Comparison of ENCODE assay signal across 14 cellular contexts in the genomic region with DNA sequence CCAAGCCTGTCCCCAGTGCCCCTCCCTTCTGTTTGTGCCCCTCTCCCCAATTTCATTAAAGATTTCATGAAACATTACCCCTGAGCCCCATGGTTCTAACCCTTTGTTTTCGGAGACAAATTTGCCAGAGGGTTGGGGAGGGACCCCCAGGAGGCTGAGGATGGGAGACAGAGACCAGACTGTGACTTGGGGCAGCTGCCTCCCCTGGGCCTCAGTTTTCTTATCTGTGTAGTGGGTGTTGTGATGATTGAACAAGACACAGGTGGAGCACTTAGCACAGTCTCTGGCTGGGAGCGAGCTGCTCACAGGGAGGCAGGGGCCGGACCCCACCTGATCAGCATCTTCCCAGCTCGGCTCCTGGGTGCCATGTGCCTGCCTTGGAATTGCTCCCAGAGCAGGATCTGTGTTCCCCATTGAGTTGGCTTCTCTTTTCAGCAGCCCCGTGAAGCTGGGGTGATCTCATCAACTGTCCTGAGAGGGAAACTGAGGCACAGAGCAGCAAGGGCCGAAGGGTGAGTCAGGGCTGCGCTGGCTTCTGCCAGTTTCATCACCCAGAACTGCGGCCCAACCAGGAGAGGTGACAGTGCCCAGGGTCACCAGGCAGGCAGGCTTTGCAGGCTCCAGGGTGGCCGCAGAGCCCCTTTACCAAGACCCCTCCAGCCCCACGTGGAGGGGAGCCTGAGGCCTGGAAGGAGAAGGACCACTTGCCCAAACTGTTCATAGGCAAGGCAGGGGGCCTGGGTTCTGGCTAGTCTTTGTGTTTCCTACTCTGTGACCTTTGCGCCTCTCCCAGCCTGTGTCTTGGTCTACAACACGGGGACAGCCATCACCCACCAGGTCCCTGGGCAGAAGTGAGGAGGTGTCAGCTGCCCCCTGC. TPM values are rescaled to one million over a fixed set of nuclear protein-coding genes. Genes with fewer than 3 reads are reported as not detected.
DNase-seq lines count a peak whose midpoint lies in the region; ATAC-seq, FAIRE-seq and TF ChIP-seq lines count a peak whose summit lies in the region.
"Had no signal": no experiment of that assay in that cellular context is flagged by ENCODE, and none has a peak within 500 bp of the region (broad histone marks: within the 10 kb centered on the region; RNA-seq: fewer than 3 reads in every experiment).

No MANE protein-coding gene starts in this region.

- intact Hi-C loops in Calu3 (cut with micrococcal nuclease; ENCODE audit: unreplicated experiment) (no loop called here), K562 (cut with micrococcal nuclease) (no loop called here), mucosa of descending colon (cut with DNase I, micrococcal nuclease) (no loop called here)

- peak overlapping the region; percentile 43 for H2BK12ac ChIP-seq in neuronal stem cell (ENCODE audit: low read length)

- H3K4me3 ChIP-seq in K562 (no peak overlapping the region), neuronal stem cell (ENCODE audit: low read length in 2 of 2) (no peak overlapping the region), mucosa of descending colon (no peak overlapping the region)
- H3K4me3 ChIP-seq: BLaER1 treated with 17β-estradiol and CSF1 and Interleukin-3, amounts not matched to agents 10 nM and 100 nM; GM23338; MG63 had no signal

- DNase-seq in activated T-cell treated with anti-CD3 and anti-CD28 coated beads, Interleukin-2, amount 50 U/mL, for 24 hours: no peak
- no peak for DNase-seq in activated T-cell treated with anti-CD3 and anti-CD28 coated beads for 4 hours
- DNase-seq in Calu3: no peak
- DNase-seq in K562 (ENCODE audit: extremely low read depth in 1 of 4, low spot score in 3 of 4): no peak
- no peak for DNase-seq in neuronal stem cell (ENCODE audit: low spot score)
- DNase-seq in mucosa of descending colon: no peak
- DNase-seq in glutamatergic neuron: no peak
- DNase-seq in activated effector memory CD4-positive, alpha-beta T cell treated with anti-CD3 and anti-CD28 coated beads, Interleukin-2, amount 50 U/mL, for 16 hours: no peak
- DNase-seq: NCI-H1105, NCI-H1694 treated with DMSO at 0.1 percent for 48 hours had no signal

- no peak overlapping the region for H2BK5ac ChIP-seq in neuronal stem cell (ENCODE audit: low read length)

- no peak overlapping the region for H3K18ac ChIP-seq in neuronal stem cell (ENCODE audit: low read length)

- TF ChIP-seq CTCF in Calu3 (IDR thresholded peaks at IDR 0.05; ENCODE audit: unreplicated experiment) (no peak), K562 (IDR thresholded peaks at IDR 0.05 in 2 of 3, conservative IDR thresholded peaks at IDR 0.05 in 1 of 3; ENCODE audit: insufficient read depth in 2 of 3, low read depth in 1 of 3, low read length in 3 of 3) (no peak), mucosa of descending colon (IDR thresholded peaks at IDR 0.05) (no peak), glutamatergic neuron (IDR thresholded peaks at IDR 0.05; ENCODE audit: partially characterized antibody, unreplicated experiment) (no peak)

- H3K27me3 Mint-ChIP-seq in activated T-cell treated with anti-CD3 and anti-CD28 coated beads, Interleukin-2, amount 50 U/mL, for 24 hours: no peaks in the 10 kb centered on the region
- H3K27me3 Mint-ChIP-seq in Calu3 (ENCODE audit: unreplicated experiment) (no peaks in the 10 kb centered on the region), glutamatergic neuron (ENCODE audit: unreplicated experiment) (peaks cover 5% of the 10 kb centered on the region)

- H3K9ac ChIP-seq in K562 (ENCODE audit: insufficient read depth in 1 of 2, low read depth in 2 of 2, low read length in 2 of 2) (no peak overlapping the region), neuronal stem cell (ENCODE audit: low read depth, low read length, poor library complexity) (no peak overlapping the region)
- H3K9ac ChIP-seq: KMS-11 had no signal

- H3K9me1 ChIP-seq in K562 (ENCODE audit: control insufficient read depth, insufficient read depth, low read length): peaks cover 2% of the 10 kb centered on the region

- WGBS in K562 (ENCODE audit: insufficient coverage, low coverage, missing lambda C conversion rate): 93% methylated on average over 11 of the region's 12 CpGs
- WGBS in neuronal stem cell (ENCODE audit: extremely low coverage in 2 of 2, insufficient read length in 2 of 2, insufficient replicate concordance in 1 of 2), 2 donors: no CpG with 5 or more reads among the region's 12 CpGs

- peak overlapping the region; percentile 59 for H3K27ac Mint-ChIP-seq in activated T-cell treated with anti-CD3 and anti-CD28 coated beads, Interleukin-2, amount 50 U/mL, for 24 hours
- H3K27ac Mint-ChIP-seq in Calu3 (ENCODE audit: unreplicated experiment): peak overlapping the region; percentile 42
- no peak overlapping the region for H3K27ac Mint-ChIP-seq in glutamatergic neuron (ENCODE audit: unreplicated experiment)

- H3K27ac ChIP-seq in K562 (ENCODE audit: extremely low read depth, low read depth, low read length): no peak overlapping the region
- no peak overlapping the region for H3K27ac ChIP-seq in neuronal stem cell (replicated peaks; ENCODE audit: low read length)
- H3K27ac ChIP-seq: BLaER1 treated with 17β-estradiol and CSF1 and Interleukin-3, amounts not matched to agents 10 nM and 100 nM; KMS-11 had no signal

- H3K23ac ChIP-seq in neuronal stem cell (ENCODE audit: low read depth, low read length, poor library complexity): no peak overlapping the region

- no peak overlapping the region for H3K14ac ChIP-seq in neuronal stem cell (ENCODE audit: low read length)

- H3K36me3 ChIP-seq in K562 (ENCODE audit: control insufficient read depth, insufficient read depth, low read length) (peaks cover 91% of the 10 kb centered on the region; the same call in 2 of the 3 replicates), neuronal stem cell (replicated peaks in 1 of 2; ENCODE audit: control insufficient read depth in 2 of 2, insufficient read depth in 2 of 2, low read length in 2 of 2) (peaks cover 70 to 95% of the 10 kb centered on the region in 2 donors), mucosa of descending colon (ENCODE audit: low read depth) (peaks cover 9% of the 10 kb centered on the region)

- POLR2A ChIA-PET in K562 (lab: Yijun Ruan, JAX): interaction anchor here (0.6 to 4.8 kb wide), 5 partner anchors 7 to 203 kb away, joined by 3 to 28 read pairs (median 3); a partner anchor contains a TSS

- FAIRE-seq in K562 (lab: Jason Lieb, UNC): no peak

- no peak overlapping the region for H3K4ac ChIP-seq in neuronal stem cell (ENCODE audit: low read length)

- H4K20me1 ChIP-seq in K562 (replicated peaks; ENCODE audit: control insufficient read depth, insufficient read depth, low read length): 0 out of 2 replicates have a peak, but pooled peaks cover 14% of the 10 kb centered on the region

- H2BK120ac ChIP-seq in neuronal stem cell (ENCODE audit: low read depth, low read length): no peak overlapping the region

- H3K36me3 Mint-ChIP-seq in activated T-cell treated with anti-CD3 and anti-CD28 coated beads, Interleukin-2, amount 50 U/mL, for 24 hours (ENCODE audit: low read depth): peaks cover 94% of the 10 kb centered on the region
- H3K36me3 Mint-ChIP-seq in Calu3 (ENCODE audit: insufficient read depth, unreplicated experiment) (peaks cover 95% of the 10 kb centered on the region), glutamatergic neuron (ENCODE audit: unreplicated experiment) (no peaks in the 10 kb centered on the region)

- TF ChIP-seq RAD21 in K562 (CRISPR knock-in tag; conservative IDR thresholded peaks at IDR 0.05 in 1 of 2, IDR thresholded peaks at IDR 0.05 in 1 of 2): no peak

- peaks cover 10% of the 10 kb centered on the region for H3K79me1 ChIP-seq in neuronal stem cell (ENCODE audit: low read depth, low read length)

- TF ChIP-seq POLR2A in K562 (conservative IDR thresholded peaks at IDR 0.05): no peak

- no peak overlapping the region for H2BK15ac ChIP-seq in neuronal stem cell (ENCODE audit: low read length)

- H3K9me3 Mint-ChIP-seq in activated T-cell treated with anti-CD3 and anti-CD28 coated beads, Interleukin-2, amount 50 U/mL, for 24 hours: no peaks in the 10 kb centered on the region
- H3K9me3 Mint-ChIP-seq in Calu3 (ENCODE audit: low read depth, unreplicated experiment): no peaks in the 10 kb centered on the region
- peaks cover 6% of the 10 kb centered on the region for H3K9me3 Mint-ChIP-seq in glutamatergic neuron (ENCODE audit: unreplicated experiment)

- no peak overlapping the region for H4K8ac ChIP-seq in neuronal stem cell (ENCODE audit: low read depth, low read length)

- no peak overlapping the region for H2AFZ ChIP-seq in K562 (ENCODE audit: low read depth, low read length)
- no peak overlapping the region for H2AFZ ChIP-seq in neuronal stem cell (ENCODE audit: low read length)
- H2AFZ ChIP-seq: GM23338 had no signal

- H3K27me3 ChIP-seq in K562 (ENCODE audit: control insufficient read depth in 2 of 2, insufficient read depth in 2 of 2, low read length in 2 of 2) (no peaks in the 10 kb centered on the region), neuronal stem cell (ENCODE audit: control insufficient read depth in 3 of 3, insufficient read depth in 3 of 3, low read depth in 1 of 3, low read length in 3 of 3) (no peaks in the 10 kb centered on the region)
- H3K27me3 ChIP-seq: BLaER1 treated with 17β-estradiol and CSF1 and Interleukin-3, amounts not matched to agents 10 nM and 100 nM; MG63 had no signal

- CTCF ChIA-PET in Calu3 (lab: Charles Lee) (no interaction called here), K562 (lab: Yijun Ruan, JAX; ENCODE audit: low intra/inter-chr PET ratio) (no interaction called here)

- H4K91ac ChIP-seq in neuronal stem cell (ENCODE audit: low read depth, low read length, poor library complexity): no peak overlapping the region

- H3K4me1 Mint-ChIP-seq in activated T-cell treated with anti-CD3 and anti-CD28 coated beads, Interleukin-2, amount 50 U/mL, for 24 hours (ENCODE audit: low read depth): peaks cover 25% of the 10 kb centered on the region
- H3K4me1 Mint-ChIP-seq in Calu3 (ENCODE audit: low read depth, unreplicated experiment): no peaks in the 10 kb centered on the region
- H3K4me1 Mint-ChIP-seq in glutamatergic neuron (ENCODE audit: low read depth, unreplicated experiment): peaks cover 12% of the 10 kb centered on the region

- no peak overlapping the region for H3K4me3 Mint-ChIP-seq in activated T-cell treated with anti-CD3 and anti-CD28 coated beads, Interleukin-2, amount 50 U/mL, for 24 hours
- H3K4me3 Mint-ChIP-seq in Calu3 (ENCODE audit: low read depth, unreplicated experiment) (no peak overlapping the region), glutamatergic neuron (ENCODE audit: unreplicated experiment) (no peak overlapping the region)
- H3K4me3 Mint-ChIP-seq: GM23338 had no signal

- TF ChIP-seq EP300 in K562 (IDR thresholded peaks at IDR 0.05; ENCODE audit: low read length): no peak

- 0 out of 2 replicates have a peak, but pooled peaks cover 2% of the 10 kb centered on the region for H3K9me3 ChIP-seq in K562 (replicated peaks; ENCODE audit: control insufficient read depth, insufficient read depth, low read depth, low read length)
- peaks cover 4 to 5% of the 10 kb centered on the region in 2 donors for H3K9me3 ChIP-seq in neuronal stem cell (replicated peaks in 1 of 2; ENCODE audit: control insufficient read depth in 2 of 2, insufficient read depth in 1 of 2, low read depth in 1 of 2, low read length in 2 of 2)
- no peaks in the 10 kb centered on the region for H3K9me3 ChIP-seq in mucosa of descending colon
- H3K9me3 ChIP-seq: BLaER1 treated with 17β-estradiol and CSF1 and Interleukin-3, amounts not matched to agents 10 nM and 100 nM; MG63 had no signal

- H3K4me1 ChIP-seq in K562 (replicated peaks in 1 of 2; ENCODE audit: control insufficient read depth in 2 of 2, insufficient read depth in 2 of 2, low read length in 2 of 2) (peaks cover 0 to 24% of the 10 kb centered on the region in 2 experiments; a peak in 2 of 5 replicates), neuronal stem cell (ENCODE audit: control insufficient read depth in 2 of 2, insufficient read depth in 1 of 2, low read depth in 1 of 2, low read length in 2 of 2) (no peaks in the 10 kb centered on the region), mucosa of descending colon (ENCODE audit: low read depth) (peaks cover 5% of the 10 kb centered on the region)

- H3K4me2 ChIP-seq in K562 (ENCODE audit: insufficient read depth, low read length): no peak overlapping the region
- no peak overlapping the region for H3K4me2 ChIP-seq in neuronal stem cell (ENCODE audit: insufficient read depth, low read length, poor library complexity, severe bottlenecking)
- H3K4me2 ChIP-seq: BLaER1 treated with 17β-estradiol and CSF1 and Interleukin-3, amounts not matched to agents 10 nM and 100 nM; GM23338; KMS-11 had no signal

- no peak for ATAC-seq in K562
- ATAC-seq in mucosa of descending colon: no peak

- peaks cover 7% of the 10 kb centered on the region for H3K79me2 ChIP-seq in K562 (ENCODE audit: control insufficient read depth, insufficient read depth, low read length)

- H2AK5ac ChIP-seq in neuronal stem cell (ENCODE audit: low read depth, low read length): no peak overlapping the region

- in situ Hi-C loops in K562 (cut with MboI): no loop called here

- BruUV-seq in Calu3 (replicated peaks; lab: Mats Ljungman, UMichigan): no TSS peak
- no TSS peak for BruUV-seq in K562 (replicated peaks; lab: Mats Ljungman, UMichigan)

RNA-seq across cellular contexts. Expression of a gene that starts 6.9 kb away (rescaled TPM):
- total RNA-seq in Calu3 (2022) (189 and 191 TPM in 2 replicates), K562 (2014; rRNA removed) (113 and 160 TPM in 2 replicates), K562 (2014; rRNA removed; fragmentation: Illumina TruSeq; extraction: Trizol) (28.5 and 40.9 TPM in 2 replicates), K562 (2015; rRNA removed; fragmentation: Illumina TruSeq; extraction: Trizol) (64.0 and 65.4 TPM in 2 replicates), K562 (2021) (125 and 132 TPM in 2 replicates), mucosa of descending colon (100 to 1,000 TPM in 1 of 3 donors, 10 to 100 TPM in 2; 76.1 to 119 (median 90.1) TPM), glutamatergic neuron (ENCODE audit: unreplicated experiment) (40.1 TPM)
- total RNA-seq in K562 (2011; cell fraction: chromatin; rRNA removed; ENCODE audit: low replicate concordance): 63.4 and 152 TPM in 2 replicates
- total RNA-seq in K562 (2011; cell fraction: nucleolus; rRNA removed): 90.7 and 93.9 TPM in 2 replicates
- total RNA-seq in K562 (2011; cell fraction: nucleoplasm; rRNA removed): 78.8 and 106 TPM in 2 replicates
- polyA plus RNA-seq in K562 (2011; rRNA removed) (54.5 and 66.4 TPM in 2 replicates), K562 (2014; fragmentation: Illumina TruSeq; extraction: Trizol) (118 and 119 TPM in 2 replicates), K562 (2014; fragmentation: Nextera tagmentation; extraction: Ambion mirVana) (10 to 100 TPM in 1 of 2 experiments, 1 to 10 TPM in 1; 7.5 to 11.6 TPM), K562 (2014; rRNA removed) (118 and 145 TPM in 2 replicates)
- 56.8 and 134 TPM in 2 replicates for polyA plus RNA-seq in K562 (2011; cell fraction: cytosol; rRNA removed)
- 106 and 215 TPM in 2 replicates for polyA plus RNA-seq in K562 (2011; cell fraction: nucleus; rRNA removed)
- 119 and 139 TPM in 2 replicates for polyA plus RNA-seq in K562 (2012)
- 11.1 and 16.9 TPM in 2 replicates for polyA minus RNA-seq in K562 (2011; rRNA and poly(A)+ RNA removed)
- polyA minus RNA-seq in K562 (2011; cell fraction: cytosol; rRNA and poly(A)+ RNA removed): 36.4 and 44.4 TPM in 2 replicates
- polyA minus RNA-seq in K562 (2011; cell fraction: nucleus; rRNA and poly(A)+ RNA removed): 13.9 and 17.5 TPM in 2 replicates
- 68.3 TPM for polyA plus RNA-seq in neuronal stem cell (2013, experiment 1 of 2)
- 66.0 TPM for polyA plus RNA-seq in neuronal stem cell (2013, experiment 2 of 2)

RNA-seq across cellular contexts. Expression of a gene that starts 6.9 kb away (rescaled TPM):
- 66.5 and 70.8 TPM in 2 replicates for total RNA-seq in Calu3 (2022)
- total RNA-seq in K562 (2011; cell fraction: chromatin; rRNA removed; ENCODE audit: low replicate concordance): 31.5 and 83.3 TPM in 2 replicates
- 79.4 and 85.7 TPM in 2 replicates for total RNA-seq in K562 (2011; cell fraction: nucleolus; rRNA removed)
- total RNA-seq in K562 (2011; cell fraction: nucleoplasm; rRNA removed): 47.0 and 50.7 TPM in 2 replicates
- 128 and 169 TPM in 2 replicates for total RNA-seq in K562 (2014; rRNA removed)
- 17.0 and 18.8 TPM in 2 replicates for total RNA-seq in K562 (2014; rRNA removed; fragmentation: Illumina TruSeq; extraction: Trizol)
- 26.5 and 29.4 TPM in 2 replicates for total RNA-seq in K562 (2015; rRNA removed; fragmentation: Illumina TruSeq; extraction: Trizol)
- 183 and 185 TPM in 2 replicates for total RNA-seq in K562 (2021)
- polyA plus RNA-seq in K562 (2011; rRNA removed): 81.2 and 95.3 TPM in 2 replicates
- 132 and 350 TPM in 2 replicates for polyA plus RNA-seq in K562 (2011; cell fraction: cytosol; rRNA removed)
- polyA plus RNA-seq in K562 (2011; cell fraction: nucleus; rRNA removed): 132 and 212 TPM in 2 replicates
- polyA plus RNA-seq in K562 (2012): 164 and 177 TPM in 2 replicates
- polyA plus RNA-seq in K562 (2014; fragmentation: Illumina TruSeq; extraction: Trizol): 85.6 and 184 TPM in 2 replicates
- polyA plus RNA-seq in K562 (2014; fragmentation: Nextera tagmentation; extraction: Ambion mirVana): 1 to 10 TPM; 7.4 to 7.5 TPM
- 263 and 282 TPM in 2 replicates for polyA plus RNA-seq in K562 (2014; rRNA removed)
- polyA minus RNA-seq in K562 (2011; rRNA and poly(A)+ RNA removed): 8.8 and 10.7 TPM in 2 replicates
- 29.2 and 36.0 TPM in 2 replicates for polyA minus RNA-seq in K562 (2011; cell fraction: cytosol; rRNA and poly(A)+ RNA removed)
- polyA minus RNA-seq in K562 (2011; cell fraction: nucleus; rRNA and poly(A)+ RNA removed): 22.6 and 24.0 TPM in 2 replicates
- 124 TPM for polyA plus RNA-seq in neuronal stem cell (2013, experiment 1 of 2)
- 114 TPM for polyA plus RNA-seq in neuronal stem cell (2013, experiment 2 of 2)
- total RNA-seq in mucosa of descending colon: 10 to 100 TPM in 2 of 3 donors, 1 to 10 TPM in 1; 9.6 to 20.8 (median 16.3) TPM
- total RNA-seq in glutamatergic neuron (ENCODE audit: unreplicated experiment): 7.5 TPM

RNA-seq across cellular contexts. Expression of a gene that starts 16.8 kb away (rescaled TPM):
- total RNA-seq in Calu3 (2022) (129 and 137 TPM in 2 replicates), K562 (2014; rRNA removed) (12.9 and 18.0 TPM in 2 replicates), K562 (2014; rRNA removed; fragmentation: Illumina TruSeq; extraction: Trizol) (2.5 and 2.8 TPM in 2 replicates), K562 (2015; rRNA removed; fragmentation: Illumina TruSeq; extraction: Trizol) (4.9 and 6.0 TPM in 2 replicates), K562 (2021) (75.5 and 79.0 TPM in 2 replicates), mucosa of descending colon (10 to 100 TPM; 55.5 to 75.0 (median 56.1) TPM), glutamatergic neuron (ENCODE audit: unreplicated experiment) (84.4 TPM)
- 11.3 and 31.0 TPM in 2 replicates for total RNA-seq in K562 (2011; cell fraction: chromatin; rRNA removed; ENCODE audit: low replicate concordance)
- total RNA-seq in K562 (2011; cell fraction: nucleolus; rRNA removed): 16.8 and 21.8 TPM in 2 replicates
- total RNA-seq in K562 (2011; cell fraction: nucleoplasm; rRNA removed): 10.6 and 16.9 TPM in 2 replicates
- polyA plus RNA-seq in K562 (2011; rRNA removed) (3.7 and 4.3 TPM in 2 replicates), K562 (2014; fragmentation: Illumina TruSeq; extraction: Trizol) (9.7 and 22.5 TPM in 2 replicates), K562 (2014; fragmentation: Nextera tagmentation; extraction: Ambion mirVana) (under 1 TPM; 0.20 to 0.25 TPM), K562 (2014; rRNA removed) (11.4 and 14.6 TPM in 2 replicates)
- 5.1 and 6.3 TPM in 2 replicates for polyA plus RNA-seq in K562 (2011; cell fraction: cytosol; rRNA removed)
- 21.1 and 37.2 TPM in 2 replicates for polyA plus RNA-seq in K562 (2011; cell fraction: nucleus; rRNA removed)
- polyA plus RNA-seq in K562 (2012): 36.5 and 39.5 TPM in 2 replicates
- 1.1 and 1.9 TPM in 2 replicates for polyA minus RNA-seq in K562 (2011; rRNA and poly(A)+ RNA removed)
- polyA minus RNA-seq in K562 (2011; cell fraction: cytosol; rRNA and poly(A)+ RNA removed): 7.8 and 12.0 TPM in 2 replicates
- polyA minus RNA-seq in K562 (2011; cell fraction: nucleus; rRNA and poly(A)+ RNA removed): 4.8 and 5.6 TPM in 2 replicates
- 46.4 TPM for polyA plus RNA-seq in neuronal stem cell (2013, experiment 1 of 2)
- polyA plus RNA-seq in neuronal stem cell (2013, experiment 2 of 2): 48.0 TPM

RNA-seq across cellular contexts. Expression of a gene that starts 18.3 kb away (rescaled TPM):
- 350 and 369 TPM in 2 replicates for total RNA-seq in Calu3 (2022)
- 329 and 693 TPM in 2 replicates for total RNA-seq in K562 (2011; cell fraction: chromatin; rRNA removed; ENCODE audit: low replicate concordance)
- total RNA-seq in K562 (2011; cell fraction: nucleolus; rRNA removed): 420 and 469 TPM in 2 replicates
- total RNA-seq in K562 (2011; cell fraction: nucleoplasm; rRNA removed): 336 and 338 TPM in 2 replicates
- 371 and 483 TPM in 2 replicates for total RNA-seq in K562 (2014; rRNA removed)
- 132 and 169 TPM in 2 replicates for total RNA-seq in K562 (2014; rRNA removed; fragmentation: Illumina TruSeq; extraction: Trizol)
- 326 and 337 TPM in 2 replicates for total RNA-seq in K562 (2015; rRNA removed; fragmentation: Illumina TruSeq; extraction: Trizol)
- 324 and 326 TPM in 2 replicates for total RNA-seq in K562 (2021)
- polyA plus RNA-seq in K562 (2011; rRNA removed): 407 and 436 TPM in 2 replicates
- polyA plus RNA-seq in K562 (2011; cell fraction: cytosol; rRNA removed): 562 and 863 TPM in 2 replicates
- polyA plus RNA-seq in K562 (2011; cell fraction: nucleus; rRNA removed): 575 and 667 TPM in 2 replicates
- polyA plus RNA-seq in K562 (2012): 194 and 423 TPM in 2 replicates
- 446 and 465 TPM in 2 replicates for polyA plus RNA-seq in K562 (2014; fragmentation: Illumina TruSeq; extraction: Trizol)
- polyA plus RNA-seq in K562 (2014; fragmentation: Nextera tagmentation; extraction: Ambion mirVana): 10 to 100 TPM; 13.3 to 74.0 TPM
- polyA plus RNA-seq in K562 (2014; rRNA removed): 464 and 510 TPM in 2 replicates
- 337 and 429 TPM in 2 replicates for polyA minus RNA-seq in K562 (2011; rRNA and poly(A)+ RNA removed)
- 187 and 188 TPM in 2 replicates for polyA minus RNA-seq in K562 (2011; cell fraction: cytosol; rRNA and poly(A)+ RNA removed)
- 171 and 244 TPM in 2 replicates for polyA minus RNA-seq in K562 (2011; cell fraction: nucleus; rRNA and poly(A)+ RNA removed)
- 433 TPM for polyA plus RNA-seq in neuronal stem cell (2013, experiment 1 of 2)
- 420 TPM for polyA plus RNA-seq in neuronal stem cell (2013, experiment 2 of 2)
- total RNA-seq in mucosa of descending colon: 100 to 1,000 TPM in 1 of 3 donors, 10 to 100 TPM in 2; 68.1 to 101 (median 94.8) TPM
- 177 TPM for total RNA-seq in glutamatergic neuron (ENCODE audit: unreplicated experiment)

RNA-seq across cellular contexts. Expression of a gene that starts 18.9 kb away (rescaled TPM):
- 70.4 and 82.2 TPM in 2 replicates for total RNA-seq in Calu3 (2022)
- total RNA-seq in K562 (2011; cell fraction: chromatin; rRNA removed; ENCODE audit: low replicate concordance): 2.5 and 10.0 TPM in 2 replicates
- 9.5 and 11.2 TPM in 2 replicates for total RNA-seq in K562 (2011; cell fraction: nucleolus; rRNA removed)
- total RNA-seq in K562 (2011; cell fraction: nucleoplasm; rRNA removed): 8.0 and 8.3 TPM in 2 replicates
- 8.2 and 10.4 TPM in 2 replicates for total RNA-seq in K562 (2014; rRNA removed)
- 1.5 and 1.7 TPM in 2 replicates for total RNA-seq in K562 (2014; rRNA removed; fragmentation: Illumina TruSeq; extraction: Trizol)
- 3.1 and 3.7 TPM in 2 replicates for total RNA-seq in K562 (2015; rRNA removed; fragmentation: Illumina TruSeq; extraction: Trizol)
- 8.3 and 9.3 TPM in 2 replicates for total RNA-seq in K562 (2021)
- 15.4 and 16.4 TPM in 2 replicates for polyA plus RNA-seq in K562 (2011; rRNA removed)
- polyA plus RNA-seq in K562 (2011; cell fraction: cytosol; rRNA removed): 26.0 and 54.3 TPM in 2 replicates
- 19.7 and 39.0 TPM in 2 replicates for polyA plus RNA-seq in K562 (2011; cell fraction: nucleus; rRNA removed)
- 14.8 and 16.2 TPM in 2 replicates for polyA plus RNA-seq in K562 (2012)
- polyA plus RNA-seq in K562 (2014; fragmentation: Illumina TruSeq; extraction: Trizol): 8.5 and 13.9 TPM in 2 replicates
- polyA plus RNA-seq in K562 (2014; fragmentation: Nextera tagmentation; extraction: Ambion mirVana): 1 to 10 TPM in 1 of 2 experiments, under 1 TPM in 1; 0.70 to 1.3 TPM
- polyA plus RNA-seq in K562 (2014; rRNA removed): 17.3 and 18.3 TPM in 2 replicates
- polyA minus RNA-seq in K562 (2011; rRNA and poly(A)+ RNA removed): 1.2 and 2.7 TPM in 2 replicates
- polyA minus RNA-seq in K562 (2011; cell fraction: cytosol; rRNA and poly(A)+ RNA removed): 5.5 and 8.4 TPM in 2 replicates
- polyA minus RNA-seq in K562 (2011; cell fraction: nucleus; rRNA and poly(A)+ RNA removed): 2.0 TPM in 2 replicates
- polyA plus RNA-seq in neuronal stem cell (2013, experiment 1 of 2): 24.4 TPM
- 23.5 TPM for polyA plus RNA-seq in neuronal stem cell (2013, experiment 2 of 2)
- 10 to 100 TPM; 43.9 to 89.8 (median 48.6) TPM for total RNA-seq in mucosa of descending colon
- total RNA-seq in glutamatergic neuron (ENCODE audit: unreplicated experiment): 4.7 TPM
